Comparison of ENCODE assay signal across 28 cellular contexts in genomic region chr19:10243606-10244005, GRCh38. TPM values are rescaled to one million over a fixed set of nuclear protein-coding genes. Genes with fewer than 3 reads are reported as not detected.
"Had no signal": no experiment of that assay in that cellular context is flagged by ENCODE, and none has a peak within 500 bp of the region (broad histone marks: within the 10 kb centered on the region; RNA-seq: fewer than 3 reads in every experiment).

No MANE protein-coding gene starts in this region.

- H3K36me3 ChIP-seq: brain microvascular endothelial cell had no signal

- H3K27me3 Mint-ChIP-seq: activated CD4-positive, alpha-beta memory T cell treated with anti-CD3 and anti-CD28 coated beads, Interleukin-2, amount 10 ng/mL, durations not matched to agents 7 days and 5 days; activated CD8-positive, alpha-beta memory T cell treated with anti-CD3 and anti-CD28 coated beads, Interleukin-2, amount 10 ng/mL, durations not matched to agents 7 days and 5 days; activated naive CD4-positive, alpha-beta T cell treated with anti-CD3 and anti-CD28 coated beads, Interleukin-2, amount 10 ng/mL, durations not matched to agents 7 days and 5 days; activated naive CD8-positive, alpha-beta T cell; activated naive CD8-positive, alpha-beta T cell treated with anti-CD3 and anti-CD28 coated beads, Interleukin-2, amount 50 U/mL, for 24 hours had no signal

- H3K27ac Mint-ChIP-seq: activated CD4-positive, alpha-beta memory T cell treated with anti-CD3 and anti-CD28 coated beads, Interleukin-2, amount 10 ng/mL, durations not matched to agents 7 days and 5 days; activated CD8-positive, alpha-beta memory T cell treated with anti-CD3 and anti-CD28 coated beads, Interleukin-2, amount 10 ng/mL, durations not matched to agents 7 days and 5 days; activated naive CD4-positive, alpha-beta T cell treated with anti-CD3 and anti-CD28 coated beads, Interleukin-2, amount 10 ng/mL, durations not matched to agents 7 days and 5 days; activated naive CD8-positive, alpha-beta T cell; activated naive CD8-positive, alpha-beta T cell treated with anti-CD3 and anti-CD28 coated beads, Interleukin-2, amount 50 U/mL, for 24 hours had no signal

- ATAC-seq: activated CD8-positive, alpha-beta memory T cell treated with anti-CD3 and anti-CD28 coated beads, Interleukin-2, amount 10 ng/mL, durations not matched to agents 7 days and 5 days; activated naive CD8-positive, alpha-beta T cell treated with anti-CD3 and anti-CD28 coated beads, Interleukin-2, amount 50 U/mL, for 24 hours; SK-N-SH treated with all-trans-retinoic acid at 6 μM for 48 hours had no signal

- H3K27me3 ChIP-seq: brain microvascular endothelial cell had no signal

- H3K27ac ChIP-seq: brain microvascular endothelial cell, VCaP had no signal

- H3K36me3 Mint-ChIP-seq: activated CD8-positive, alpha-beta memory T cell treated with anti-CD3 and anti-CD28 coated beads, Interleukin-2, amount 10 ng/mL, durations not matched to agents 7 days and 5 days; activated naive CD4-positive, alpha-beta T cell treated with anti-CD3 and anti-CD28 coated beads, Interleukin-2, amount 10 ng/mL, durations not matched to agents 7 days and 5 days; activated naive CD8-positive, alpha-beta T cell had no signal

- H3K9me3 Mint-ChIP-seq: activated CD4-positive, alpha-beta memory T cell treated with anti-CD3 and anti-CD28 coated beads, Interleukin-2, amount 10 ng/mL, durations not matched to agents 7 days and 5 days; activated naive CD4-positive, alpha-beta T cell treated with anti-CD3 and anti-CD28 coated beads, Interleukin-2, amount 10 ng/mL, durations not matched to agents 7 days and 5 days; activated naive CD8-positive, alpha-beta T cell treated with anti-CD3 and anti-CD28 coated beads, Interleukin-2, amount 50 U/mL, for 24 hours had no signal

- DNase-seq: activated CD4-positive, alpha-beta memory T cell treated with anti-CD3 and anti-CD28 coated beads, Interleukin-2, amount 10 ng/mL, durations not matched to agents 7 days and 5 days; activated CD4-positive, alpha-beta T cell treated with anti-CD3 and anti-CD28 coated beads for 1 hour; activated CD4-positive, alpha-beta T cell treated with anti-CD3 and anti-CD28 coated beads for 48 hours; activated CD4-positive, CD25-positive, alpha-beta regulatory T cell; activated CD8-positive, alpha-beta memory T cell treated with anti-CD3 and anti-CD28 coated beads for 24 hours; activated CD8-positive, alpha-beta memory T cell treated with anti-CD3 and anti-CD28 coated beads, Interleukin-2, amount 10 ng/mL, durations not matched to agents 7 days and 5 days; activated CD8-positive, alpha-beta memory T cell treated with anti-CD3 and anti-CD28 coated beads, Interleukin-2, amount 50 U/mL, for 48 hours; activated effector memory CD4-positive, alpha-beta T cell treated with Interleukin-2 at 50 U/mL for 16 hours; activated naive CD4-positive, alpha-beta T cell treated with anti-CD3 and anti-CD28 coated beads, Interleukin-2, amount 10 ng/mL, durations not matched to agents 7 days and 5 days; activated naive CD8-positive, alpha-beta T cell treated with anti-CD3 and anti-CD28 coated beads, Interleukin-2, amount 50 U/mL, for 24 hours; activated T-cell treated with anti-CD3 and anti-CD28 coated beads, Interleukin-2, amount 50 U/mL, for 48 hours; anterior cingulate cortex; brain microvascular endothelial cell; central memory CD4-positive, alpha-beta T cell; NCI-H1048; NCI-H1436; NCI-H2029; NCI-H524 treated with DMSO at 0.1 percent for 48 hours; SW 1271; T-helper 1 cell; T-helper 2 cell; T-helper 9 cell had no signal

- H3K4me1 Mint-ChIP-seq: activated naive CD4-positive, alpha-beta T cell treated with anti-CD3 and anti-CD28 coated beads, Interleukin-2, amount 10 ng/mL, durations not matched to agents 7 days and 5 days had no signal

- H3K4me3 Mint-ChIP-seq: activated CD4-positive, alpha-beta memory T cell treated with anti-CD3 and anti-CD28 coated beads, Interleukin-2, amount 10 ng/mL, durations not matched to agents 7 days and 5 days; activated CD8-positive, alpha-beta memory T cell treated with anti-CD3 and anti-CD28 coated beads, Interleukin-2, amount 10 ng/mL, durations not matched to agents 7 days and 5 days; activated naive CD4-positive, alpha-beta T cell treated with anti-CD3 and anti-CD28 coated beads, Interleukin-2, amount 10 ng/mL, durations not matched to agents 7 days and 5 days; activated naive CD8-positive, alpha-beta T cell; activated naive CD8-positive, alpha-beta T cell treated with anti-CD3 and anti-CD28 coated beads, Interleukin-2, amount 50 U/mL, for 24 hours had no signal

RNA-seq across cellular contexts. Expression of gene ICAM4, which starts 43.1 kb away (rescaled TPM):
- total RNA-seq: chondrocyte, MCF 10A, NCI-H460 had no signal
